Comparison of ENCODE assay signal across 8 cellular contexts in the genomic region with DNA sequence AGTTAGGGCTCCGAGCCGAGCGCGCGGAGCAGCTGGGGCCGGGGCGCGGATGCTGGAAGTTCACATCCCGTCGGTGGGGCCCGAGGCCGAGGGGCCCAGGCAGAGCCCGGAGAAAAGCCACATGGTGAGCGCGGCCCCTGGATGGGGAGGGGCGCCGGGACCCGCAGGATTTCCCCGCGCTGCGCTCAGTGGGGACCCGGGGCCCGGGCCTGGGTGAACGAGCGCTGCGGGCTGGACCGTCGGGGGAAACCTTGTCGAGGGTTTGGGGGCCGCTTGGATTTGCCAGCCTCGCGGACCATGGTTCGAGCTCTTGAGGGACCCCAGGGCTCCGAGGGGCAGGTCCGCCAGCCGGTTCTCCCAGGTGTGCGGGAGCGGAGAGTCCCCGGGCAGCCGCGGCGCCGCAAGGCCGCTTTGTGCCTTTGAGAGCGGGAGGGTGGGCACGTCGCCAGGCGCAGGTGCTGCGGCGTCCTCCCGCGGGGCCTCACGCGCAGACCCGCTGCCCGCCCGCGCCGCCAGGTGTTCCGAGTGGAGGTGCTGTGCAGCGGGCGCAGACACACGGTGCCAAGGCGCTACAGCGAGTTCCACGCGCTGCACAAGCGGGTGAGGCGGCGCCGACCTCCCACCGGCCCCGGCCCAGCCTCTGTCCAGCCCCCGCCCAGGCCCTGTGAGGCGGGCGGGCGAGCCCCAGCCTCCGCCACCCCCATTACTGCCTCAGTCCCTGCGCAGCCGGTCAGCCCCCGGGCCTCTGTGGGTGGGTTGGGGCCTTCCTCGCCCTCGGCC. TPM values are rescaled to one million over a fixed set of nuclear protein-coding genes. Genes with fewer than 3 reads are reported as not detected.
DNase-seq lines count a peak whose midpoint lies in the region; ATAC-seq and TF ChIP-seq lines count a peak whose summit lies in the region.

A gene (plus strand): TSS at position 5 of the 780 bp plus-strand sequence. CDS start 45 bp downstream, at position 50.

- H3K27ac Mint-ChIP-seq in Caco-2 (ENCODE audit: unreplicated experiment) = no peak within 1 kb of the TSS
- H3K27ac Mint-ChIP-seq in brain = peak within 1 kb of the TSS in 2 of 5 experiments; percentile 42 to 92

- CTCF ChIA-PET in Caco-2 (lab: Charles Lee) = no interaction called here

- intact Hi-C loops in Caco-2 (cut with micrococcal nuclease; ENCODE audit: unreplicated experiment) (loop anchor here (2.0 kb wide), 1 partner anchor 59 kb away; a partner anchor contains a TSS), lower leg skin (cut with DNase I; ENCODE audit: low total_unique reads) (loop anchor here (10.0 kb wide), 1 partner anchor 57 kb away; a partner anchor contains a TSS), thyroid gland (cut with DNase I) (loop anchor here (5.0 kb wide), 1 partner anchor 55 kb away; a partner anchor contains a TSS)

- no TSS peak for BruUV-seq in Caco-2 (replicated peaks; lab: Mats Ljungman, UMichigan)

- peak within 1 kb of the TSS; percentile 69 for H3K4me3 ChIP-seq in Caco-2 (ENCODE audit: low read depth, low read length)
- H3K4me3 ChIP-seq in lower leg skin (ENCODE audit: low read depth, poor library complexity, severe bottlenecking) = peak within 1 kb of the TSS; percentile 24
- H3K4me3 ChIP-seq in thyroid gland (replicated peaks in 1 of 3) = peak within 1 kb of the TSS; percentile 61 to 93 (median 69)

- TF ChIP-seq CTCF in Caco-2 (IDR thresholded peaks at IDR 0.05; ENCODE audit: insufficient read depth in 1 of 2, low read depth in 1 of 2, low read length in 1 of 2, severe bottlenecking in 1 of 2, unreplicated experiment in 1 of 2) (no peak), brain (conservative IDR thresholded peaks at IDR 0.05) (no peak), lower leg skin (IDR thresholded peaks at IDR 0.05) (no peak), thyroid gland (IDR thresholded peaks at IDR 0.05) (no peak)

- TF ChIP-seq POLR2A in lower leg skin (IDR thresholded peaks at IDR 0.05) = no peak
- peak; percentile 48 to 77 for TF ChIP-seq POLR2A in thyroid gland (IDR thresholded peaks at IDR 0.05)

- no peaks in the 10 kb centered on the region for H3K27me3 Mint-ChIP-seq in Caco-2 (ENCODE audit: insufficient read depth, unreplicated experiment)
- peaks cover 12% of the 10 kb centered on the region for H3K27me3 Mint-ChIP-seq in brain

- DNase-seq in Caco-2 (no peak), NCI-H128 (lab: John Stamatoyannopoulos, UW; ENCODE audit: unreplicated experiment) (peak; percentile 6), lower leg skin (ENCODE audit: low spot score in 2 of 2) (peak in 1 of 2 donors; percentile 85), thyroid gland (peak; percentile 54 to 56), A172 (ENCODE audit: low spot score) (no peak)

- POLR2A ChIA-PET in Caco-2 (lab: Charles Lee) = interaction anchor here (0.6 kb wide), 1 partner anchor 58 kb away, joined by 3 read pairs; no protein-coding TSS in a partner anchor

- H3K36me3 Mint-ChIP-seq in Caco-2 (ENCODE audit: insufficient read depth, unreplicated experiment) = peaks cover 44% of the 10 kb centered on the region
- peaks cover 14% of the 10 kb centered on the region for H3K36me3 Mint-ChIP-seq in brain

- H3K36me3 ChIP-seq in Caco-2 (ENCODE audit: control insufficient read depth, insufficient read depth, low read length) = no peaks in the 10 kb centered on the region
- peaks cover 27 to 28% of the 10 kb centered on the region in 2 donors for H3K36me3 ChIP-seq in thyroid gland

- H3K9me3 Mint-ChIP-seq in Caco-2 (ENCODE audit: unreplicated experiment) (no peaks in the 10 kb centered on the region), brain (no peaks in the 10 kb centered on the region)

- H3K9me3 ChIP-seq in Caco-2 (no peaks in the 10 kb centered on the region), thyroid gland (no peaks in the 10 kb centered on the region)

- ATAC-seq in GM19452 (IDR thresholded peaks at IDR 0.05; ENCODE audit: unreplicated experiment) (peak; percentile 10), GM19351 (IDR thresholded peaks at IDR 0.05; ENCODE audit: unreplicated experiment) (no peak)

- H3K27ac ChIP-seq in thyroid gland = peak within 1 kb of the TSS; percentile 69 to 88 (median 87)

- H3K4me1 Mint-ChIP-seq in Caco-2 (ENCODE audit: low read depth, unreplicated experiment) (peaks cover 9% of the 10 kb centered on the region), brain (peaks cover 21% of the 10 kb centered on the region)

- H3K4me3 Mint-ChIP-seq in Caco-2 (ENCODE audit: unreplicated experiment) (peak within 1 kb of the TSS; percentile 73), brain (peak within 1 kb of the TSS; percentile 80 to 86 (median 82))

- H3K4me1 ChIP-seq in Caco-2 = peaks cover 5% of the 10 kb centered on the region; the same call in 1 of the 2 replicates
- H3K4me1 ChIP-seq in thyroid gland = peaks cover 8 to 32% of the 10 kb centered on the region in 2 donors

- H3K27me3 ChIP-seq in Caco-2 (replicated peaks; ENCODE audit: control insufficient read depth, insufficient read depth, low read length) = no peaks in the 10 kb centered on the region
- H3K27me3 ChIP-seq in thyroid gland = no peaks in the 10 kb centered on the region

- WGBS in lower leg skin, 2 donors = 1 to 5% methylated on average over 17 to 22 of the region's 83 CpGs
- WGBS in thyroid gland, 2 donors = 1 to 2% methylated on average over 12 to 24 of the region's 83 CpGs

RNA-seq across cellular contexts. Expression of the gene that starts here (rescaled TPM):
- total RNA-seq in Caco-2 (2022) (0.91 and 1.2 TPM in 2 replicates), lower leg skin (1 to 10 TPM in 1 of 4 donors, under 1 TPM in 2, not detected in 1; 0.12 to 1.6 (median 0.39) TPM), thyroid gland (100 to 1,000 TPM; 102 to 241 (median 123) TPM)
- polyA plus RNA-seq in brain (ENCODE audit: insufficient read depth, low read depth, low replicate concordance) = 13.4 TPM
- total RNA-seq in A172 (2014; rRNA removed; shearing (Covaris generic)) = 0.78 and 1.3 TPM in 2 replicates

Comparison
In these comparisons a context has a peak if more than half of its experiments do, and no peak if none do; other contexts are left out.
1. RNA of the gene that starts here (total RNA-seq): 102 to 241 TPM in thyroid gland; 0.91 to 1.2 TPM in Caco-2, 0.78 to 1.3 TPM in A172 and 0.12 to 1.6 TPM in lower leg skin; every median in the first group is over 10 times any median in the second.
2. DNase-seq: peak in NCI-H128 (single experiment) and thyroid gland (2 of 2); none in Caco-2 (0 of 2) and A172 (single experiment).
3. POLR2A ChIP-seq: peak in thyroid gland (2 of 2); none in lower leg skin (0 of 2).
4. Peak in every context shown above with its lines, with median percentiles within 50 percentile points of each other: H3K4me3 ChIP-seq.